In genomic region chr4:111854494-111855087, GRCh38 we compare ENCODE assay signal across 8 cellular contexts.
DNase-seq lines count a peak whose midpoint lies in the region; ATAC-seq and TF ChIP-seq lines count a peak whose summit lies in the region.

No MANE protein-coding gene starts in this region.

- H3K4me3 ChIP-seq in brain microvascular endothelial cell (ENCODE audit: low read depth, low read length) (no peak overlapping the region), lower lobe of right lung (no peak overlapping the region)

- in situ Hi-C loops in brain microvascular endothelial cell (cut with HindIII; ENCODE audit: low pct_ligation_motif_present, low sequenced_read_pairs): no loop called here

- DNase-seq in stimulated activated CD4-positive, alpha-beta T cell treated with anti-CD3 and anti-CD28 coated beads, Interleukin-15, amount 100 ng/mL, for 24 hours: peak; percentile 5
- DNase-seq in stimulated activated CD4-positive, alpha-beta T cell treated with anti-CD3 and anti-CD28 coated beads, Interleukin-2, amount 100 ng/mL, for 48 hours: no peak
- DNase-seq in NCI-H345 (lab: John Stamatoyannopoulos, UW): peak; percentile 7
- DNase-seq in brain microvascular endothelial cell: peak; percentile 3
- DNase-seq in lower lobe of right lung: no peak

- TF ChIP-seq CTCF in brain microvascular endothelial cell (IDR thresholded peaks at IDR 0.05; ENCODE audit: low read depth, low read length, missing control alignments) (peak; percentile 64), lower lobe of right lung (IDR thresholded peaks at IDR 0.05) (peak; percentile 48)

- H3K27me3 ChIP-seq in brain microvascular endothelial cell (replicated peaks) (no peaks in the 10 kb centered on the region), lower lobe of right lung (ENCODE audit: low read depth) (no peaks in the 10 kb centered on the region)

- no peaks in the 10 kb centered on the region for H3K9me3 ChIP-seq in lower lobe of right lung

- ATAC-seq in HG02642 (IDR thresholded peaks at IDR 0.05; ENCODE audit: poor library complexity, unreplicated experiment) (peak; percentile 64), lower lobe of right lung (peak in 1 of 2 donors; percentile 55), HG02938 (IDR thresholded peaks at IDR 0.05; ENCODE audit: unreplicated experiment) (no peak), GM19023 (IDR thresholded peaks at IDR 0.05; ENCODE audit: unreplicated experiment) (no peak)

- H3K36me3 ChIP-seq in brain microvascular endothelial cell (replicated peaks) (no peaks in the 10 kb centered on the region), lower lobe of right lung (no peaks in the 10 kb centered on the region)

- H3K27ac ChIP-seq in brain microvascular endothelial cell (no peak overlapping the region), lower lobe of right lung (no peak overlapping the region)

- intact Hi-C loops in lower lobe of right lung (cut with DNase I): no loop called here

- no peaks in the 10 kb centered on the region for H3K4me1 ChIP-seq in lower lobe of right lung

Comparison
In these comparisons a context has a peak if more than half of its experiments do, and no peak if none do; other contexts are left out.
1. DNase-seq: peak in stimulated activated CD4-positive, alpha-beta T cell treated with anti-CD3 and anti-CD28 coated beads, Interleukin-15, amount 100 ng/mL, for 24 hours (single experiment), NCI-H345 (single experiment) and brain microvascular endothelial cell (single experiment); none in stimulated activated CD4-positive, alpha-beta T cell treated with anti-CD3 and anti-CD28 coated beads, Interleukin-2, amount 100 ng/mL, for 48 hours (0 of 2) and lower lobe of right lung (single experiment).